Comparison of ENCODE assay signal across 26 cellular contexts in genomic region chr11:107439586-107440201, GRCh38. TPM values are rescaled to one million over a fixed set of nuclear protein-coding genes. Genes with fewer than 3 reads are reported as not detected.
DNase-seq lines count a peak whose midpoint lies in the region; ATAC-seq, FAIRE-seq and TF ChIP-seq lines count a peak whose summit lies in the region.
"Had no signal": no experiment of that assay in that cellular context is flagged by ENCODE, and none has a peak within 500 bp of the region (broad histone marks: within the 10 kb centered on the region; RNA-seq: fewer than 3 reads in every experiment).

No MANE protein-coding gene starts in this region.

- H4K8ac ChIP-seq in neuronal stem cell (ENCODE audit: low read depth, low read length), result no peak overlapping the region

- no peaks in the 10 kb centered on the region for H3K27me3 Mint-ChIP-seq in endodermal cell (ENCODE audit: insufficient read depth)
- H3K27me3 Mint-ChIP-seq: CD4-positive, alpha-beta memory T cell had no signal

- H3K36me3 ChIP-seq in endodermal cell (ENCODE audit: control insufficient read depth, insufficient read depth, low read length), result peaks cover 50% of the 10 kb centered on the region
- peaks cover 4 to 65% of the 10 kb centered on the region in 2 donors for H3K36me3 ChIP-seq in neuronal stem cell (replicated peaks in 1 of 2; ENCODE audit: control insufficient read depth in 2 of 2, insufficient read depth in 2 of 2, low read length in 2 of 2)

- H3K4ac ChIP-seq in neuronal stem cell (ENCODE audit: low read length), result no peak overlapping the region

- no peak overlapping the region for H3K9ac ChIP-seq in endodermal cell (ENCODE audit: extremely low read depth, low read length, poor library complexity, severe bottlenecking)
- no peak overlapping the region for H3K9ac ChIP-seq in neuronal stem cell (ENCODE audit: low read depth, low read length, poor library complexity)

- H2AFZ ChIP-seq in neuronal stem cell (ENCODE audit: low read length), result peak overlapping the region; percentile 20

- H3K4me1 ChIP-seq in right cardiac atrium (ENCODE audit: control insufficient read depth, insufficient read depth, low read length), result no peaks in the 10 kb centered on the region
- no peaks in the 10 kb centered on the region for H3K4me1 ChIP-seq in endodermal cell (ENCODE audit: control insufficient read depth, insufficient read depth, low read length)
- peaks cover 0 to 3% of the 10 kb centered on the region in 2 donors for H3K4me1 ChIP-seq in neuronal stem cell (ENCODE audit: control insufficient read depth in 2 of 2, insufficient read depth in 1 of 2, low read depth in 1 of 2, low read length in 2 of 2)
- H3K4me1 ChIP-seq: A549 had no signal

- no peak for TF ChIP-seq CTCF in endodermal cell (conservative IDR thresholded peaks at IDR 0.05)

- H2BK15ac ChIP-seq in neuronal stem cell (ENCODE audit: low read length), result no peak overlapping the region

- no peak overlapping the region for H3K4me3 ChIP-seq in right cardiac atrium (ENCODE audit: low read length)
- no peak overlapping the region for H3K4me3 ChIP-seq in endodermal cell (ENCODE audit: low read length)
- no peak overlapping the region for H3K4me3 ChIP-seq in neuronal stem cell (ENCODE audit: low read length in 2 of 2)
- H3K4me3 ChIP-seq: A549, GM12878 had no signal

- no peak overlapping the region for H3K23ac ChIP-seq in neuronal stem cell (ENCODE audit: low read depth, low read length, poor library complexity)

- DNase-seq in Right ventricle myocardium superior, result no peak
- no peak for DNase-seq in right cardiac atrium
- no peak for DNase-seq in GM12892 (ENCODE audit: insufficient read length)
- peak; percentile 39 for DNase-seq in endodermal cell
- DNase-seq in neuronal stem cell (ENCODE audit: low spot score), result no peak
- DNase-seq in dedifferentiated amniotic fluid mesenchymal stem cell (ENCODE audit: extremely low spot score), result no peak
- DNase-seq: C1 segment of cervical spinal cord; CD4-positive, alpha-beta memory T cell; COR-L47; GDM1; HCEC 1CT; Karpas-422; MV-4-11; NCI-H1105; NCI-H1436 treated with DMSO at 0.1 percent for 48 hours; NCI-H1930; NCI-H2107; NCI-H524; NCI-H748 treated with DMSO at 0.1 percent for 48 hours; PC-3 had no signal

- no peak overlapping the region for H3K27ac ChIP-seq in right cardiac atrium (ENCODE audit: low read length)
- H3K27ac ChIP-seq in endodermal cell (ENCODE audit: low read depth, low read length), result no peak overlapping the region
- H3K27ac ChIP-seq in neuronal stem cell (replicated peaks; ENCODE audit: low read length), result no peak overlapping the region
- H3K27ac ChIP-seq: A549 had no signal

- 87% methylated on average over 7 of the region's 7 CpGs for WGBS in right cardiac atrium
- WGBS in endodermal cell (ENCODE audit: insufficient coverage in 1 of 2, insufficient read length in 1 of 2), 2 experiments, result 84 to 86% methylated on average over 5 to 7 of the region's 7 CpGs
- no CpG with 5 or more reads among the region's 7 CpGs for WGBS in neuronal stem cell (ENCODE audit: extremely low coverage in 2 of 2, insufficient read length in 2 of 2, insufficient replicate concordance in 1 of 2), 2 donors

- peak; percentile 76 for FAIRE-seq in GM12892 (lab: Jason Lieb, UNC)
- FAIRE-seq: A549, GM12878, H1, HepG2 had no signal

- H2BK5ac ChIP-seq in neuronal stem cell (ENCODE audit: low read length), result no peak overlapping the region

- H3K27ac Mint-ChIP-seq in endodermal cell, result no peak overlapping the region

- H2AK5ac ChIP-seq in neuronal stem cell (ENCODE audit: low read depth, low read length), result no peak overlapping the region

- H3K27me3 ChIP-seq in right cardiac atrium (ENCODE audit: control insufficient read depth, insufficient read depth) (no peaks in the 10 kb centered on the region), endodermal cell (ENCODE audit: control insufficient read depth, insufficient read depth, low read length, poor library complexity, severe bottlenecking) (no peaks in the 10 kb centered on the region), neuronal stem cell (ENCODE audit: control insufficient read depth in 3 of 3, insufficient read depth in 3 of 3, low read depth in 1 of 3, low read length in 3 of 3) (no peaks in the 10 kb centered on the region)

- ATAC-seq in Right ventricle myocardium superior (ENCODE audit: poor library complexity) (peak; percentile 55), right cardiac atrium (no peak), HG02981 (IDR thresholded peaks at IDR 0.05; ENCODE audit: unreplicated experiment) (no peak), GM21447 (IDR thresholded peaks at IDR 0.05; ENCODE audit: unreplicated experiment) (no peak)
- ATAC-seq: A549, GM12878, HepG2, PC-3 had no signal

- no peak overlapping the region for H3K4me2 ChIP-seq in neuronal stem cell (ENCODE audit: insufficient read depth, low read length, poor library complexity, severe bottlenecking)
- H3K4me2 ChIP-seq: A549 had no signal

- H3K18ac ChIP-seq in neuronal stem cell (ENCODE audit: low read length), result no peak overlapping the region

- H3K14ac ChIP-seq in neuronal stem cell (ENCODE audit: low read length), result no peak overlapping the region

- H2BK120ac ChIP-seq in neuronal stem cell (ENCODE audit: low read depth, low read length), result no peak overlapping the region

- H3K79me1 ChIP-seq in neuronal stem cell (ENCODE audit: low read depth, low read length), result no peaks in the 10 kb centered on the region

- no peak overlapping the region for H4K91ac ChIP-seq in neuronal stem cell (ENCODE audit: low read depth, low read length, poor library complexity)

- peaks cover 49% of the 10 kb centered on the region for H3K36me3 Mint-ChIP-seq in endodermal cell (ENCODE audit: low read depth)

- no peaks in the 10 kb centered on the region for H3K9me3 Mint-ChIP-seq in endodermal cell

- H3K9me3 ChIP-seq in right cardiac atrium (ENCODE audit: control insufficient read depth, low read length) (no peaks in the 10 kb centered on the region), endodermal cell (ENCODE audit: control insufficient read depth, low read length) (no peaks in the 10 kb centered on the region), neuronal stem cell (replicated peaks in 1 of 2; ENCODE audit: control insufficient read depth in 2 of 2, insufficient read depth in 1 of 2, low read depth in 1 of 2, low read length in 2 of 2) (peaks cover 0 to 5% of the 10 kb centered on the region in 2 donors)
- H3K9me3 ChIP-seq: A549 had no signal

- no peak for TF ChIP-seq POLR2A in GM12892 (IDR thresholded peaks at IDR 0.05; ENCODE audit: low read depth, low read length)

- intact Hi-C loops in Right ventricle myocardium superior (cut with DNase I) (no loop called here), right cardiac atrium (cut with DNase I) (no loop called here)

- H3K4me3 Mint-ChIP-seq in endodermal cell, result no peak overlapping the region
- H3K4me3 Mint-ChIP-seq: CD4-positive, alpha-beta memory T cell had no signal

- H3K4me1 Mint-ChIP-seq in endodermal cell, result no peaks in the 10 kb centered on the region

- H2BK12ac ChIP-seq in neuronal stem cell (ENCODE audit: low read length), result no peak overlapping the region

RNA-seq across cellular contexts. Expression of gene CWF19L2, which starts 17.9 kb away (rescaled TPM):
- total RNA-seq in Right ventricle myocardium superior (8.4 TPM), right cardiac atrium (10 to 100 TPM; 10.2 to 12.7 (median 11.8) TPM), endodermal cell (10 to 100 TPM; 21.1 to 27.4 TPM)
- polyA plus RNA-seq in right cardiac atrium, result 5.3 TPM
- 9.0 TPM for polyA plus RNA-seq in GM12892 (2012; ENCODE audit: missing spikeins)
- 13.5 TPM for polyA plus RNA-seq in endodermal cell (2013, experiment 1 of 2)
- polyA plus RNA-seq in endodermal cell (2013, experiment 2 of 2), result 13.8 TPM
- 21.8 TPM for polyA plus RNA-seq in neuronal stem cell (2013, experiment 1 of 2)
- 22.0 TPM for polyA plus RNA-seq in neuronal stem cell (2013, experiment 2 of 2)
